ENCODE assay signal across 15 cellular contexts in genomic region chrX:148611993-148612392, GRCh38.
A peak's percentile ranks its signal among the peaks of the same experiment; 100 is the strongest.
DNase-seq lines count a peak whose midpoint lies in the region; ATAC-seq and TF ChIP-seq lines count a peak whose summit lies in the region.
"Had no signal": no experiment of that assay in that cellular context is flagged by ENCODE, and none has a peak within 500 bp of the region (broad histone marks: within the 10 kb centered on the region; RNA-seq: fewer than 3 reads in every experiment).

No MANE protein-coding gene starts in this region.

- no peaks in the 10 kb centered on the region for H3K36me3 Mint-ChIP-seq in activated naive CD4-positive, alpha-beta T cell treated with anti-CD3 and anti-CD28 coated beads, Interleukin-2, amount 50 U/mL, for 24 hours
- H3K36me3 Mint-ChIP-seq in activated naive CD4-positive, alpha-beta T cell treated with anti-CD3 and anti-CD28 coated beads for 36 hours (ENCODE audit: low read depth): peaks cover 1% of the 10 kb centered on the region
- H3K36me3 Mint-ChIP-seq in stimulated activated naive CD8-positive, alpha-beta T cell treated with anti-CD3 and anti-CD28 coated beads, Interleukin-15, Interleukin-2, amounts not matched to agents 100 ng/mL and 50 ng/mL, for 24 hours (ENCODE audit: low read depth): no peaks in the 10 kb centered on the region
- H3K36me3 Mint-ChIP-seq in activated T-helper 1 cell treated with anti-CD3 and anti-CD28 coated beads, Interleukin-12 subunit alpha, Interleukin-12 subunit beta, Interleukin-2, Interleukin-4 antibody, amounts not matched to agents 30 ng/mL and 10 ng/mL and 1 ng/mL, durations not matched to agents 14 hours and 24 hours and 36 hours (ENCODE audit: low read depth): peaks cover 2% of the 10 kb centered on the region
- H3K36me3 Mint-ChIP-seq: type B pancreatic cell had no signal

- ATAC-seq in GM21825 (IDR thresholded peaks at IDR 0.05; ENCODE audit: unreplicated experiment): peak; percentile 42
- peak; percentile 35 for ATAC-seq in HG03558 (IDR thresholded peaks at IDR 0.05; ENCODE audit: extremely low read depth, unreplicated experiment)

- H3K4me1 Mint-ChIP-seq in activated naive CD4-positive, alpha-beta T cell treated with anti-CD3 and anti-CD28 coated beads, Interleukin-2, amount 50 U/mL, for 24 hours: peaks cover 23% of the 10 kb centered on the region
- peaks cover 27% of the 10 kb centered on the region for H3K4me1 Mint-ChIP-seq in activated naive CD4-positive, alpha-beta T cell treated with anti-CD3 and anti-CD28 coated beads for 36 hours (ENCODE audit: low read depth)
- peaks cover 38% of the 10 kb centered on the region for H3K4me1 Mint-ChIP-seq in stimulated activated naive CD8-positive, alpha-beta T cell treated with anti-CD3 and anti-CD28 coated beads, Interleukin-15, Interleukin-2, amounts not matched to agents 100 ng/mL and 50 ng/mL, for 24 hours (ENCODE audit: low read depth)
- peaks cover 6% of the 10 kb centered on the region for H3K4me1 Mint-ChIP-seq in activated T-helper 1 cell treated with anti-CD3 and anti-CD28 coated beads, Interleukin-12 subunit alpha, Interleukin-12 subunit beta, Interleukin-2, Interleukin-4 antibody, amounts not matched to agents 30 ng/mL and 10 ng/mL and 1 ng/mL, durations not matched to agents 14 hours and 24 hours and 36 hours (ENCODE audit: low read depth)

- POLR2A ChIA-PET in PC-9 (lab: Charles Lee; ENCODE audit: unreplicated experiment): no interaction called here

- H3K27ac Mint-ChIP-seq in activated naive CD4-positive, alpha-beta T cell treated with anti-CD3 and anti-CD28 coated beads, Interleukin-2, amount 50 U/mL, for 24 hours: peak overlapping the region; percentile 55
- no peak overlapping the region for H3K27ac Mint-ChIP-seq in activated naive CD4-positive, alpha-beta T cell treated with anti-CD3 and anti-CD28 coated beads for 36 hours
- peak overlapping the region; percentile 58 for H3K27ac Mint-ChIP-seq in stimulated activated naive CD8-positive, alpha-beta T cell treated with anti-CD3 and anti-CD28 coated beads, Interleukin-15, Interleukin-2, amounts not matched to agents 100 ng/mL and 50 ng/mL, for 24 hours
- H3K27ac Mint-ChIP-seq in activated T-helper 1 cell treated with anti-CD3 and anti-CD28 coated beads, Interleukin-12 subunit alpha, Interleukin-12 subunit beta, Interleukin-2, Interleukin-4 antibody, amounts not matched to agents 30 ng/mL and 10 ng/mL and 1 ng/mL, durations not matched to agents 14 hours and 24 hours and 36 hours: no peak overlapping the region
- H3K27ac Mint-ChIP-seq: type B pancreatic cell had no signal

- no peak overlapping the region for H3K4me2 ChIP-seq in PC-9

- DNase-seq in activated naive CD4-positive, alpha-beta T cell treated with anti-CD3 and anti-CD28 coated beads for 36 hours: no peak
- no peak for DNase-seq in activated T-helper 1 cell treated with anti-CD3 and anti-CD28 coated beads, Interleukin-12 subunit alpha, Interleukin-12 subunit beta, Interleukin-2, Interleukin-4 antibody, amounts not matched to agents 30 ng/mL and 10 ng/mL and 1 ng/mL, durations not matched to agents 14 hours and 24 hours and 36 hours (ENCODE audit: low spot score)
- DNase-seq in PC-9 (no peak), DMS114 treated with DMSO at 0.1 percent for 48 hours (lab: John Stamatoyannopoulos, UW; ENCODE audit: unreplicated experiment) (no peak)
- DNase-seq: activated CD8-positive, alpha-beta memory T cell treated with anti-CD3 and anti-CD28 coated beads, Interleukin-2, amount 50 U/mL, for 4 hours; heart right ventricle; NCI-H187 treated with DMSO at 0.1 percent for 48 hours; stimulated activated CD4-positive, alpha-beta T cell treated with anti-CD3 and anti-CD28 coated beads, Interleukin-15, amount 100 ng/mL, for 24 hours had no signal

- H3K9me3 Mint-ChIP-seq in activated naive CD4-positive, alpha-beta T cell treated with anti-CD3 and anti-CD28 coated beads, Interleukin-2, amount 50 U/mL, for 24 hours: peaks cover 5% of the 10 kb centered on the region
- H3K9me3 Mint-ChIP-seq in activated naive CD4-positive, alpha-beta T cell treated with anti-CD3 and anti-CD28 coated beads for 36 hours: peaks cover 4% of the 10 kb centered on the region
- peaks cover 5% of the 10 kb centered on the region for H3K9me3 Mint-ChIP-seq in stimulated activated naive CD8-positive, alpha-beta T cell treated with anti-CD3 and anti-CD28 coated beads, Interleukin-15, Interleukin-2, amounts not matched to agents 100 ng/mL and 50 ng/mL, for 24 hours
- peaks cover 4% of the 10 kb centered on the region for H3K9me3 Mint-ChIP-seq in activated T-helper 1 cell treated with anti-CD3 and anti-CD28 coated beads, Interleukin-12 subunit alpha, Interleukin-12 subunit beta, Interleukin-2, Interleukin-4 antibody, amounts not matched to agents 30 ng/mL and 10 ng/mL and 1 ng/mL, durations not matched to agents 14 hours and 24 hours and 36 hours

- BruUV-seq in PC-9 (replicated peaks; lab: Mats Ljungman, UMichigan): no TSS peak

- CTCF ChIA-PET in activated naive CD4-positive, alpha-beta T cell treated with anti-CD3 and anti-CD28 coated beads for 36 hours (lab: Charles Lee): no interaction called here
- CTCF ChIA-PET in PC-9 (lab: Charles Lee): no interaction called here

- no peaks in the 10 kb centered on the region for H3K4me1 ChIP-seq in PC-9 (replicated peaks; ENCODE audit: insufficient read depth)
- H3K4me1 ChIP-seq: heart right ventricle, prostate gland had no signal

- no peaks in the 10 kb centered on the region for H3K27me3 ChIP-seq in PC-9 (ENCODE audit: insufficient read depth, low read depth)
- H3K27me3 ChIP-seq: heart right ventricle had no signal

- no peak overlapping the region for H3K27ac ChIP-seq in PC-9
- H3K27ac ChIP-seq: heart right ventricle, prostate gland had no signal

- H4K20me1 ChIP-seq in PC-9 (ENCODE audit: insufficient read depth): no peaks in the 10 kb centered on the region

- no peak for TF ChIP-seq CTCF in PC-9 (conservative IDR thresholded peaks at IDR 0.05)

- H2AFZ ChIP-seq in PC-9: no peak overlapping the region

- no peaks in the 10 kb centered on the region for H3K27me3 Mint-ChIP-seq in activated naive CD4-positive, alpha-beta T cell treated with anti-CD3 and anti-CD28 coated beads, Interleukin-2, amount 50 U/mL, for 24 hours
- H3K27me3 Mint-ChIP-seq in activated naive CD4-positive, alpha-beta T cell treated with anti-CD3 and anti-CD28 coated beads for 36 hours (ENCODE audit: low read depth): no peaks in the 10 kb centered on the region
- no peaks in the 10 kb centered on the region for H3K27me3 Mint-ChIP-seq in stimulated activated naive CD8-positive, alpha-beta T cell treated with anti-CD3 and anti-CD28 coated beads, Interleukin-15, Interleukin-2, amounts not matched to agents 100 ng/mL and 50 ng/mL, for 24 hours
- H3K27me3 Mint-ChIP-seq in activated T-helper 1 cell treated with anti-CD3 and anti-CD28 coated beads, Interleukin-12 subunit alpha, Interleukin-12 subunit beta, Interleukin-2, Interleukin-4 antibody, amounts not matched to agents 30 ng/mL and 10 ng/mL and 1 ng/mL, durations not matched to agents 14 hours and 24 hours and 36 hours (ENCODE audit: insufficient read depth): peaks cover 1% of the 10 kb centered on the region
- H3K27me3 Mint-ChIP-seq: type B pancreatic cell had no signal

- H3F3A ChIP-seq in PC-9 (ENCODE audit: insufficient read depth, low read depth): no peaks in the 10 kb centered on the region

- no peaks in the 10 kb centered on the region for H3K79me2 ChIP-seq in PC-9 (ENCODE audit: low read depth)

- no peak overlapping the region for H3K4me3 ChIP-seq in PC-9
- H3K4me3 ChIP-seq: HAP-1, heart right ventricle, prostate gland had no signal

- no peaks in the 10 kb centered on the region for H3K9me3 ChIP-seq in PC-9 (ENCODE audit: insufficient read depth, low read depth)
- H3K9me3 ChIP-seq: HAP-1, heart right ventricle, prostate gland had no signal

- H3K4me3 Mint-ChIP-seq in activated naive CD4-positive, alpha-beta T cell treated with anti-CD3 and anti-CD28 coated beads, Interleukin-2, amount 50 U/mL, for 24 hours: no peak overlapping the region
- no peak overlapping the region for H3K4me3 Mint-ChIP-seq in activated naive CD4-positive, alpha-beta T cell treated with anti-CD3 and anti-CD28 coated beads for 36 hours
- no peak overlapping the region for H3K4me3 Mint-ChIP-seq in stimulated activated naive CD8-positive, alpha-beta T cell treated with anti-CD3 and anti-CD28 coated beads, Interleukin-15, Interleukin-2, amounts not matched to agents 100 ng/mL and 50 ng/mL, for 24 hours
- H3K4me3 Mint-ChIP-seq in activated T-helper 1 cell treated with anti-CD3 and anti-CD28 coated beads, Interleukin-12 subunit alpha, Interleukin-12 subunit beta, Interleukin-2, Interleukin-4 antibody, amounts not matched to agents 30 ng/mL and 10 ng/mL and 1 ng/mL, durations not matched to agents 14 hours and 24 hours and 36 hours: no peak overlapping the region
- H3K4me3 Mint-ChIP-seq: type B pancreatic cell had no signal

- no peaks in the 10 kb centered on the region for H3K9me2 ChIP-seq in PC-9 (ENCODE audit: insufficient read depth)

- intact Hi-C loops in activated naive CD4-positive, alpha-beta T cell treated with anti-CD3 and anti-CD28 coated beads for 36 hours (cut with micrococcal nuclease): loop anchor here (2.0 to 5.0 kb wide), 3 partner anchors 47 to 670 kb away; no protein-coding TSS in a partner anchor
- intact Hi-C loops in activated T-helper 1 cell treated with anti-CD3 and anti-CD28 coated beads, Interleukin-12 subunit alpha, Interleukin-12 subunit beta, Interleukin-2, Interleukin-4 antibody, amounts not matched to agents 30 ng/mL and 10 ng/mL and 1 ng/mL, durations not matched to agents 14 hours and 24 hours and 36 hours (cut with micrococcal nuclease): no loop called here
- intact Hi-C loops in PC-9 (cut with micrococcal nuclease; ENCODE audit: unreplicated experiment): no loop called here

- no peaks in the 10 kb centered on the region for H3K36me3 ChIP-seq in PC-9 (ENCODE audit: low read depth)
- H3K36me3 ChIP-seq: HAP-1, heart right ventricle, prostate gland had no signal

Comparison
In these comparisons a context has a peak if more than half of its experiments do, and no peak if none do; other contexts are left out.
1. H3K27ac Mint-ChIP-seq: peak in activated naive CD4-positive, alpha-beta T cell treated with anti-CD3 and anti-CD28 coated beads, Interleukin-2, amount 50 U/mL, for 24 hours (single experiment) and stimulated activated naive CD8-positive, alpha-beta T cell treated with anti-CD3 and anti-CD28 coated beads, Interleukin-15, Interleukin-2, amounts not matched to agents 100 ng/mL and 50 ng/mL, for 24 hours (single experiment); none in activated naive CD4-positive, alpha-beta T cell treated with anti-CD3 and anti-CD28 coated beads for 36 hours (single experiment) and activated T-helper 1 cell treated with anti-CD3 and anti-CD28 coated beads, Interleukin-12 subunit alpha, Interleukin-12 subunit beta, Interleukin-2, Interleukin-4 antibody, amounts not matched to agents 30 ng/mL and 10 ng/mL and 1 ng/mL, durations not matched to agents 14 hours and 24 hours and 36 hours (single experiment).